In the genomic region with DNA sequence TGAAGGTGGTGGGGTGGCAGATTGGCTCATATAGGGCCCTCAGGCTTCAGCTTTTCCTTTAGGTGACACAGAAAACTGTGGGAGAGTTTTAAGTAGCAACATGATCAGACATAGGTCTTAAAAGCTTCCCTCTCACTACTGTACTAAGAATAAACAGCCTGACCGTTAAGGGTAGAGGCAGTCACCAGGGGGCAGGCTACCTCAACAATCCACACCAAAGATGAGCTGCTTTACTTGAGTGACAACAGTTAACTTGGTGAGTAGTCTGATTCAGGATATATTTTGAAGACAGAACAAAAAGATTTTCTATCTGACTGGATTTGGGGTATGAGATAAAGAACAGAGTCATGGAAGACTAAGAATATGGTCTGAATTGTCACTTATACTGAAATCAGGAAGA, we compare ENCODE assay signal across 8 cellular contexts. TPM values are rescaled to one million over a fixed set of nuclear protein-coding genes. Genes with fewer than 3 reads are reported as not detected.
DNase-seq lines count a peak whose midpoint lies in the region; FAIRE-seq and TF ChIP-seq lines count a peak whose summit lies in the region.

No MANE protein-coding gene starts in this region.

- H2AFZ ChIP-seq in fibroblast of lung (ENCODE audit: low read length): no peak overlapping the region
- H2AFZ ChIP-seq in parathyroid adenoma: no peak overlapping the region

- H3K4me3 ChIP-seq in fibroblast of lung (replicated peaks in 1 of 4; ENCODE audit: control extremely low read depth in 1 of 4, insufficient read depth in 1 of 4, low read depth in 3 of 4, low read length in 4 of 4) (no peak overlapping the region), parathyroid adenoma (ENCODE audit: low read depth, low read length) (no peak overlapping the region), coronary artery (no peak overlapping the region)

- no peak for FAIRE-seq in D721Med (lab: Jason Lieb, UNC)
- peak; percentile 87 for FAIRE-seq in H54 (lab: Jason Lieb, UNC)

- no peaks in the 10 kb centered on the region for H3K27me3 ChIP-seq in fibroblast of lung (ENCODE audit: control insufficient read depth, insufficient read depth, low read length)
- no peaks in the 10 kb centered on the region for H3K27me3 ChIP-seq in parathyroid adenoma (ENCODE audit: control insufficient read depth, insufficient read depth, low read length)

- no peak for DNase-seq in D721Med (ENCODE audit: insufficient read length, low spot score)
- peak; percentile 15 for DNase-seq in H54 (ENCODE audit: insufficient read length, low spot score)
- DNase-seq in NCI-H510A treated with DMSO at 0.1 percent for 48 hours (lab: John Stamatoyannopoulos, UW): peak; percentile 56
- peak; percentile 61 for DNase-seq in activated CD8-positive, alpha-beta memory T cell treated with anti-CD3 and anti-CD28 coated beads, Interleukin-2, amount 50 U/mL, for 48 hours
- DNase-seq in fibroblast of lung (ENCODE audit: low read depth in 2 of 2): peak; percentile 17 to 51
- DNase-seq in coronary artery (ENCODE audit: low spot score): no peak
- DNase-seq in mucosa of gallbladder (ENCODE audit: low spot score): no peak

- H3K9me3 ChIP-seq in fibroblast of lung (ENCODE audit: control insufficient read depth, insufficient read depth, low read depth, low read length) (no peaks in the 10 kb centered on the region), parathyroid adenoma (ENCODE audit: control insufficient read depth, low read length) (no peaks in the 10 kb centered on the region)

- TF ChIP-seq POLR2A in H54 (IDR thresholded peaks at IDR 0.05; ENCODE audit: low read depth, low read length): no peak

- H3K4me2 ChIP-seq in fibroblast of lung (ENCODE audit: extremely low read depth, insufficient read depth, low read length): no peak overlapping the region
- H3K4me2 ChIP-seq in parathyroid adenoma (ENCODE audit: low read length): no peak overlapping the region

- H3K27ac ChIP-seq in fibroblast of lung (ENCODE audit: insufficient read depth, low read length) (no peak overlapping the region), parathyroid adenoma (no peak overlapping the region), coronary artery (no peak overlapping the region)

- no peaks in the 10 kb centered on the region for H4K20me1 ChIP-seq in fibroblast of lung (ENCODE audit: control insufficient read depth, extremely low read depth, insufficient read depth, low read length)

- TF ChIP-seq CTCF in D721Med (IDR thresholded peaks at IDR 0.05; ENCODE audit: insufficient read depth, missing control alignments) (peak; percentile 59), fibroblast of lung (conservative IDR thresholded peaks at IDR 0.05 in 1 of 2, IDR thresholded peaks at IDR 0.05 in 1 of 2; ENCODE audit: low read depth in 1 of 2, low read length in 2 of 2) (peak; percentile 57 to 68), parathyroid adenoma (IDR thresholded peaks at IDR 0.05) (peak; percentile 46), coronary artery (IDR thresholded peaks at IDR 0.05) (no peak)

- H3K4me1 ChIP-seq in fibroblast of lung (ENCODE audit: control insufficient read depth, extremely low read depth, insufficient read depth, low read length) (no peaks in the 10 kb centered on the region), parathyroid adenoma (no peaks in the 10 kb centered on the region)

- no peaks in the 10 kb centered on the region for H3K79me2 ChIP-seq in fibroblast of lung (ENCODE audit: control insufficient read depth, insufficient read depth, low read length)
- H3K79me2 ChIP-seq in parathyroid adenoma: no peaks in the 10 kb centered on the region

- H3K36me3 ChIP-seq in fibroblast of lung (ENCODE audit: control insufficient read depth, insufficient read depth, low read length) (peaks cover 4% of the 10 kb centered on the region), parathyroid adenoma (ENCODE audit: control insufficient read depth, insufficient read depth, low read length) (no peaks in the 10 kb centered on the region)

- H3K9ac ChIP-seq in fibroblast of lung (ENCODE audit: insufficient read depth, low read length) (no peak overlapping the region), parathyroid adenoma (no peak overlapping the region)

RNA-seq across cellular contexts. Expression of gene GPCPD1, which starts 53.7 kb away (rescaled TPM):
- total RNA-seq in fibroblast of lung (12.6 and 31.0 TPM in 2 replicates), mucosa of gallbladder (28.2 TPM)
- polyA plus RNA-seq in fibroblast of lung: 8.4 and 10.9 TPM in 2 replicates
- polyA plus RNA-seq in fibroblast of lung (2012): 6.5 and 7.8 TPM in 2 replicates
- polyA minus RNA-seq in fibroblast of lung (ENCODE audit: low replicate concordance): 2.4 and 4.1 TPM in 2 replicates

Comparison
In these comparisons a context has a peak if more than half of its experiments do, and no peak if none do; other contexts are left out.
1. DNase-seq: peak in H54 (single experiment), NCI-H510A treated with DMSO at 0.1 percent for 48 hours (single experiment), activated CD8-positive, alpha-beta memory T cell treated with anti-CD3 and anti-CD28 coated beads, Interleukin-2, amount 50 U/mL, for 48 hours (single experiment) and fibroblast of lung (2 of 2); none in D721Med (single experiment), coronary artery (single experiment) and mucosa of gallbladder (single experiment).